8 cellular contexts compared by ENCODE assay signal in the genomic region with DNA sequence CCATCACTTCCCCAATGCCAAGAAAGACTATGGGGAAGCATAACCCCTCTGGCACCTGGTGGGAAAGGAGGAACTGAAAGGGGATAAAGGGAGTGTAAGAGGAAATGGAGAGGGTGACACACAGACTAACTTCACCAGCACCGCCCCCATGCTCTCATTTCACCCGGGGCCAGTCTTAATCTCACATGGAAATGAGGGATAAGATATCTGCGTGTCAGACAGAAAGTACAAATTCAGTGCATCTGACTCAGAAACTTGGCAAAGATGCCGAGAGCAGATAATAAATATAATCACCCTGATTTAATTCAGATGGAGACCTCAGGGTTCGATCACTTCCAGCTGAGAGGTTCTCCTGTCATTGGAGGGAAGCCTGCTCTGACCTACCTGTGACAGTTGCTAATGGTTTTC.
DNase-seq lines count a peak whose midpoint lies in the region; ATAC-seq, FAIRE-seq and TF ChIP-seq lines count a peak whose summit lies in the region.

No MANE protein-coding gene starts in this region.

- FAIRE-seq in kidney (lab: Jason Lieb, UNC): no peak

- H3K9ac ChIP-seq in kidney (ENCODE audit: low read length in 2 of 2): no peak overlapping the region

- H3K36me3 Mint-ChIP-seq in stimulated activated effector memory CD8-positive, alpha-beta T cell treated with anti-CD3 and anti-CD28 coated beads, Interleukin-12 subunit alpha, Interleukin-12 subunit beta, amount 100 ng/mL, for 72 hours: no peaks in the 10 kb centered on the region

- TF ChIP-seq CTCF in kidney (IDR thresholded peaks at IDR 0.05; ENCODE audit: borderline replicate concordance, extremely low read depth, insufficient read depth): no peak

- DNase-seq in activated CD4-positive, alpha-beta T cell treated with anti-CD3 and anti-CD28 coated beads for 24 hours (ENCODE audit: low read depth in 2 of 2): peak; percentile 27 to 31
- no peak for DNase-seq in activated CD4-positive, alpha-beta T cell treated with anti-CD3 and anti-CD28 coated beads for 1 hour
- DNase-seq in activated T-cell treated with anti-CD3 and anti-CD28 coated beads, Interleukin-2, amount 50 U/mL, for 48 hours: peak; percentile 74
- DNase-seq in kidney: peak; percentile 73
- DNase-seq in stimulated activated effector memory CD8-positive, alpha-beta T cell treated with anti-CD3 and anti-CD28 coated beads, Interleukin-12 subunit alpha, Interleukin-12 subunit beta, amount 100 ng/mL, for 72 hours (ENCODE audit: low spot score in 2 of 2): no peak
- DNase-seq in SKM-1 (lab: John Stamatoyannopoulos, UW; ENCODE audit: unreplicated experiment): no peak

- H3K9me3 ChIP-seq in kidney (ENCODE audit: control insufficient read depth in 1 of 2, low read length in 2 of 2): no peaks in the 10 kb centered on the region

- no peak overlapping the region for H3K27ac Mint-ChIP-seq in stimulated activated effector memory CD8-positive, alpha-beta T cell treated with anti-CD3 and anti-CD28 coated beads, Interleukin-12 subunit alpha, Interleukin-12 subunit beta, amount 100 ng/mL, for 72 hours

- no peak overlapping the region for H3K4me3 Mint-ChIP-seq in stimulated activated effector memory CD8-positive, alpha-beta T cell treated with anti-CD3 and anti-CD28 coated beads, Interleukin-12 subunit alpha, Interleukin-12 subunit beta, amount 100 ng/mL, for 72 hours

- H3K36me3 ChIP-seq in kidney (ENCODE audit: control insufficient read depth in 1 of 2, insufficient read depth in 2 of 2, low read length in 2 of 2): no peaks in the 10 kb centered on the region

- H3K4me1 Mint-ChIP-seq in stimulated activated effector memory CD8-positive, alpha-beta T cell treated with anti-CD3 and anti-CD28 coated beads, Interleukin-12 subunit alpha, Interleukin-12 subunit beta, amount 100 ng/mL, for 72 hours: peaks cover 22% of the 10 kb centered on the region

- ATAC-seq in stimulated activated effector memory CD8-positive, alpha-beta T cell treated with anti-CD3 and anti-CD28 coated beads, Interleukin-12 subunit alpha, Interleukin-12 subunit beta, amount 100 ng/mL, for 72 hours: peak; percentile 56
- ATAC-seq in GM21825 (IDR thresholded peaks at IDR 0.05; ENCODE audit: unreplicated experiment) (no peak), HG02642 (IDR thresholded peaks at IDR 0.05; ENCODE audit: poor library complexity, unreplicated experiment) (no peak)

- intact Hi-C loops in kidney (cut with DNase I): no loop called here

- no peak overlapping the region for H3K27ac ChIP-seq in kidney (ENCODE audit: low read depth in 2 of 2, low read length in 2 of 2)

- H3K4me1 ChIP-seq in kidney (ENCODE audit: control insufficient read depth in 1 of 2, insufficient read depth in 1 of 2, low read depth in 1 of 2, low read length in 2 of 2): no peaks in the 10 kb centered on the region

- no peaks in the 10 kb centered on the region for H3K9me3 Mint-ChIP-seq in stimulated activated effector memory CD8-positive, alpha-beta T cell treated with anti-CD3 and anti-CD28 coated beads, Interleukin-12 subunit alpha, Interleukin-12 subunit beta, amount 100 ng/mL, for 72 hours

- H3K4me3 ChIP-seq in kidney (ENCODE audit: low read length in 2 of 2): no peak overlapping the region

Comparison
In these comparisons a context has a peak if more than half of its experiments do, and no peak if none do; other contexts are left out.
1. DNase-seq: peak in activated CD4-positive, alpha-beta T cell treated with anti-CD3 and anti-CD28 coated beads for 24 hours (2 of 2), activated T-cell treated with anti-CD3 and anti-CD28 coated beads, Interleukin-2, amount 50 U/mL, for 48 hours (2 of 2) and kidney (single experiment); none in activated CD4-positive, alpha-beta T cell treated with anti-CD3 and anti-CD28 coated beads for 1 hour (single experiment), stimulated activated effector memory CD8-positive, alpha-beta T cell treated with anti-CD3 and anti-CD28 coated beads, Interleukin-12 subunit alpha, Interleukin-12 subunit beta, amount 100 ng/mL, for 72 hours (0 of 2) and SKM-1 (single experiment).